ENCODE assay signal across 11 cellular contexts in genomic region chr12:94175763-94176660, GRCh38. TPM values are rescaled to one million over a fixed set of nuclear protein-coding genes. Genes with fewer than 3 reads are reported as not detected.
DNase-seq lines count a peak whose midpoint lies in the region; ATAC-seq, FAIRE-seq and TF ChIP-seq lines count a peak whose summit lies in the region.
"Had no signal": no experiment of that assay in that cellular context is flagged by ENCODE, and none has a peak within 500 bp of the region (broad histone marks: within the 10 kb centered on the region; RNA-seq: fewer than 3 reads in every experiment).

No MANE protein-coding gene starts in this region.

- H4K20me1 ChIP-seq in BLaER1 treated with 17β-estradiol and CSF1 and Interleukin-3, amounts not matched to agents 10 nM and 100 nM = peaks cover 0 to 2% (median 0%) of the 10 kb centered on the region in 11 experiments; a peak in 1 of 22 replicates
- no peaks in the 10 kb centered on the region for H4K20me1 ChIP-seq in OCI-LY1 (ENCODE audit: insufficient read depth, low read length)

- H3K27me3 ChIP-seq in BLaER1 treated with 17β-estradiol and CSF1 and Interleukin-3, amounts not matched to agents 10 nM and 100 nM = no peaks in the 10 kb centered on the region
- H3K27me3 ChIP-seq in OCI-LY1 (ENCODE audit: insufficient read depth, low read length) (no peaks in the 10 kb centered on the region), transverse colon (no peaks in the 10 kb centered on the region)

- peaks cover 0 to 8% (median 0%) of the 10 kb centered on the region in 11 experiments; a peak in 4 of 22 replicates for H3K36me3 ChIP-seq in BLaER1 treated with 17β-estradiol and CSF1 and Interleukin-3, amounts not matched to agents 10 nM and 100 nM
- no peaks in the 10 kb centered on the region for H3K36me3 ChIP-seq in OCI-LY1 (ENCODE audit: insufficient read depth, low read length)
- no peaks in the 10 kb centered on the region for H3K36me3 ChIP-seq in transverse colon

- no peak overlapping the region for H2AFZ ChIP-seq in OCI-LY1 (ENCODE audit: low read length)

- H3K4me2 ChIP-seq in BLaER1 treated with 17β-estradiol and CSF1 and Interleukin-3, amounts not matched to agents 10 nM and 100 nM = peak overlapping the region; percentile 86 to 97 (median 88)
- H3K4me2 ChIP-seq in OCI-LY1 (ENCODE audit: low read length) = peak overlapping the region; percentile 14; the same call in 1 of the 2 replicates

- TF ChIP-seq EP300 in transverse colon (IDR thresholded peaks at IDR 0.05; ENCODE audit: low read depth) = no peak

- H3K79me2 ChIP-seq in OCI-LY1 (ENCODE audit: insufficient read depth, low read length) = no peaks in the 10 kb centered on the region

- intact Hi-C loops in transverse colon (cut with DNase I; ENCODE audit: low total_unique reads) = no loop called here

- TF ChIP-seq POLR2A in transverse colon (IDR thresholded peaks at IDR 0.05) = no peak

- no peaks in the 10 kb centered on the region for H3K9me2 ChIP-seq in OCI-LY1 (ENCODE audit: low read depth, low read length)

- no peak for TF ChIP-seq CTCF in OCI-LY1 (IDR thresholded peaks at IDR 0.05; ENCODE audit: low read length)
- TF ChIP-seq CTCF in fibroblast of the aortic adventitia (IDR thresholded peaks at IDR 0.05; ENCODE audit: insufficient read depth, low read length) = no peak
- no peak for TF ChIP-seq CTCF in transverse colon (IDR thresholded peaks at IDR 0.05)

- peak overlapping the region in 6 of 10 experiments; percentile 26 to 50 (median 40); a peak in 10 of 20 replicates for H3K4me3 ChIP-seq in BLaER1 treated with 17β-estradiol and CSF1 and Interleukin-3, amounts not matched to agents 10 nM and 100 nM
- no peak overlapping the region for H3K4me3 ChIP-seq in OCI-LY1 (ENCODE audit: low read depth, low read length, poor library complexity, severe bottlenecking)
- no peak overlapping the region for H3K4me3 ChIP-seq in fibroblast of the aortic adventitia (ENCODE audit: low read depth, low read length)
- no peak overlapping the region for H3K4me3 ChIP-seq in transverse colon

- H3F3A ChIP-seq in OCI-LY1 (ENCODE audit: insufficient read depth, low read length) = no peaks in the 10 kb centered on the region

- H3K9ac ChIP-seq in BLaER1 treated with 17β-estradiol and CSF1 and Interleukin-3, amounts not matched to agents 10 nM and 100 nM = peak overlapping the region in 10 of 11 experiments; percentile 14 to 76 (median 64); a peak in 18 of 22 replicates
- no peak overlapping the region for H3K9ac ChIP-seq in OCI-LY1 (ENCODE audit: low read length)

- FAIRE-seq in RCC 7860 (lab: Jason Lieb, UNC) = no peak

- in situ Hi-C loops in transverse colon (cut with MboI; ENCODE audit: low pct_ligation_motif_present in 1 of 4, low pct_unique_long_range_greater_than_20kb in 1 of 4, low sequenced_read_pairs in 3 of 4) = no loop called here

- 64% methylated on average over 8 to 9 of the region's 9 CpGs for WGBS in transverse colon (ENCODE audit: low coverage in 1 of 2), 2 donors

- H3K27ac ChIP-seq in BLaER1 treated with 17β-estradiol and CSF1 and Interleukin-3, amounts not matched to agents 10 nM and 100 nM = peak overlapping the region in 10 of 11 experiments; percentile 32 to 92 (median 88); a peak in 19 of 22 replicates
- H3K27ac ChIP-seq in OCI-LY1 (ENCODE audit: low read depth, low read length, poor library complexity, severe bottlenecking) = no peak overlapping the region
- peak overlapping the region in 1 of 4 donors; percentile 27 for H3K27ac ChIP-seq in transverse colon

- peaks cover 64 to 85% (median 76%) of the 10 kb centered on the region in 10 experiments for H3K4me1 ChIP-seq in BLaER1 treated with 17β-estradiol and CSF1 and Interleukin-3, amounts not matched to agents 10 nM and 100 nM
- peaks cover 37% of the 10 kb centered on the region for H3K4me1 ChIP-seq in OCI-LY1 (ENCODE audit: insufficient read depth, low read length, severe bottlenecking)
- peaks cover 0 to 23% (median 0%) of the 10 kb centered on the region in 4 donors for H3K4me1 ChIP-seq in transverse colon

- ATAC-seq in GM21390 (IDR thresholded peaks at IDR 0.05; ENCODE audit: unreplicated experiment) = peak; percentile 37

- H3K9me3 ChIP-seq in BLaER1 treated with 17β-estradiol and CSF1 and Interleukin-3, amounts not matched to agents 10 nM and 100 nM (replicated peaks in 1 of 11) = peaks cover 8 to 28% (median 18%) of the 10 kb centered on the region in 11 experiments
- H3K9me3 ChIP-seq in OCI-LY1 (ENCODE audit: low read length) (no peaks in the 10 kb centered on the region), transverse colon (peaks cover 6 to 7% of the 10 kb centered on the region in 2 donors)

- DNase-seq in fibroblast of the aortic adventitia (ENCODE audit: low read depth) = peak; percentile 10
- DNase-seq in NCI-H1048 (lab: John Stamatoyannopoulos, UW) = no peak
- no peak for DNase-seq in transverse colon
- no peak for DNase-seq in RCC 7860 (ENCODE audit: low spot score)
- no peak for DNase-seq in H4 (ENCODE audit: low spot score)
- DNase-seq: hippocampal formation, NCI-H187 treated with DMSO at 0.1 percent for 48 hours, substantia nigra had no signal

RNA-seq across cellular contexts. Expression of gene PLXNC1, which starts 27.6 kb away (rescaled TPM):
- total RNA-seq in fibroblast of the aortic adventitia (ENCODE audit: low replicate concordance) (4.3 and 6.1 TPM in 2 replicates), transverse colon (10 to 100 TPM in 1 of 4 donors, 1 to 10 TPM in 3; 3.3 to 12.7 (median 6.8) TPM)
- total RNA-seq in H4 (2014; rRNA removed; shearing (Covaris generic)) = 1.6 and 1.9 TPM in 2 replicates

Comparison
In these comparisons a context has a peak if more than half of its experiments do, and no peak if none do; other contexts are left out.
1. H3K4me3 ChIP-seq: peak in BLaER1 treated with 17β-estradiol and CSF1 and Interleukin-3, amounts not matched to agents 10 nM and 100 nM (6 of 10); none in OCI-LY1 (single experiment), fibroblast of the aortic adventitia (single experiment) and transverse colon (0 of 4).